ENCODE assay signal across 18 cellular contexts in genomic region chr7:68417659-68418058, GRCh38.
DNase-seq lines count a peak whose midpoint lies in the region; ATAC-seq and TF ChIP-seq lines count a peak whose summit lies in the region.
"Had no signal": no experiment of that assay in that cellular context is flagged by ENCODE, and none has a peak within 500 bp of the region (broad histone marks: within the 10 kb centered on the region; RNA-seq: fewer than 3 reads in every experiment).

No MANE protein-coding gene starts in this region.

- H2AK5ac ChIP-seq in mesendoderm (ENCODE audit: low read length) = no peak overlapping the region

- H3K4me3 ChIP-seq in GM12865 (ENCODE audit: low read depth, low read length) = no peak overlapping the region
- no peak overlapping the region for H3K4me3 ChIP-seq in NT2/D1 (ENCODE audit: insufficient read length, low read depth)
- no peak overlapping the region for H3K4me3 ChIP-seq in mesendoderm (ENCODE audit: low read length)

- no CpG with 5 or more reads among the region's 1 CpG for WGBS in mesendoderm (ENCODE audit: extremely low coverage, insufficient coverage, low lambda C conversion rate)

- no peak overlapping the region for H3K4ac ChIP-seq in mesendoderm (ENCODE audit: low read depth, low read length)

- H3K9me3 ChIP-seq in NT2/D1 (ENCODE audit: insufficient read depth, low read length) = peaks cover 5% of the 10 kb centered on the region; the same call in 1 of the 2 replicates
- H3K9me3 ChIP-seq: Caco-2 had no signal

- H3K4me2 ChIP-seq in mesendoderm (ENCODE audit: low read length) = no peak overlapping the region

- no peak overlapping the region for H3K23ac ChIP-seq in mesendoderm (ENCODE audit: low read length)

- H3K18ac ChIP-seq in mesendoderm (ENCODE audit: low read length) = no peak overlapping the region

- no peak overlapping the region for H3K27ac ChIP-seq in mesendoderm (ENCODE audit: low read depth, low read length)
- H3K27ac ChIP-seq: C4-2B had no signal

- H3K9ac ChIP-seq in NT2/D1 (ENCODE audit: insufficient read length, low read depth) (no peak overlapping the region), mesendoderm (ENCODE audit: low read length) (no peak overlapping the region)

- no peak for ATAC-seq in GM18502 (IDR thresholded peaks at IDR 0.05; ENCODE audit: poor library complexity, unreplicated experiment)
- ATAC-seq: T-helper 17 cell had no signal

- H4K5ac ChIP-seq in mesendoderm (ENCODE audit: low read length) = no peak overlapping the region

- no peaks in the 10 kb centered on the region for H3K79me1 ChIP-seq in mesendoderm (ENCODE audit: low read length)

- TF ChIP-seq CTCF in GM12865 (IDR thresholded peaks at IDR 0.05; ENCODE audit: insufficient read depth, low read depth, low read length, missing control alignments) = no peak

- no peak overlapping the region for H4K8ac ChIP-seq in mesendoderm (ENCODE audit: low read depth, low read length)

- no peak overlapping the region for H2BK120ac ChIP-seq in mesendoderm (ENCODE audit: low read depth, low read length)

- no peaks in the 10 kb centered on the region for H3K79me2 ChIP-seq in mesendoderm (ENCODE audit: control insufficient read depth, insufficient read depth, low read length)

- no peak overlapping the region for H2BK15ac ChIP-seq in mesendoderm (replicated peaks; ENCODE audit: low read depth)

- H3K36me3 ChIP-seq in NT2/D1 (ENCODE audit: insufficient read depth, insufficient read length, low read length) (no peaks in the 10 kb centered on the region), mesendoderm (ENCODE audit: control insufficient read depth, insufficient read depth, low read length) (no peaks in the 10 kb centered on the region)

- no peak overlapping the region for H2BK5ac ChIP-seq in mesendoderm (ENCODE audit: low read length)

- DNase-seq in DMS53 (lab: John Stamatoyannopoulos, UW) (peak; percentile 37), DMS53 treated with DMSO at 0.1 percent for 48 hours (lab: John Stamatoyannopoulos, UW; ENCODE audit: unreplicated experiment) (no peak), GM12865 (ENCODE audit: low read depth) (peak; percentile 5), NT2/D1 (ENCODE audit: low read depth, low spot score) (peak; percentile 36), mesendoderm (peak; percentile 69), COR-L47 (lab: John Stamatoyannopoulos, UW) (no peak), RKO (ENCODE audit: low spot score) (no peak)
- DNase-seq: Caco-2, DMS79 treated with DMSO at 0.1 percent for 48 hours, GDM1, IMR-90, NCI-H1417 treated with DMSO at 0.1 percent for 48 hours, NCI-H1930, NCI-H510A treated with DMSO at 0.1 percent for 48 hours, SIG-M5, T-helper 17 cell had no signal

- H3K4me1 ChIP-seq in NT2/D1 (ENCODE audit: insufficient read depth, insufficient read length) (no peaks in the 10 kb centered on the region), mesendoderm (ENCODE audit: control insufficient read depth, low read depth, low read length) (no peaks in the 10 kb centered on the region)
- H3K4me1 ChIP-seq: Caco-2 had no signal

- H3K56ac ChIP-seq in mesendoderm (ENCODE audit: low read length) = no peak overlapping the region

- H3K27me3 ChIP-seq in NT2/D1 (ENCODE audit: insufficient read depth, insufficient read length) (no peaks in the 10 kb centered on the region), mesendoderm (ENCODE audit: insufficient read depth, low read length, poor library complexity) (no peaks in the 10 kb centered on the region)

Comparison
In these comparisons a context has a peak if more than half of its experiments do, and no peak if none do; other contexts are left out.
1. DNase-seq: peak in DMS53 (single experiment), GM12865 (single experiment), NT2/D1 (single experiment) and mesendoderm (single experiment); none in DMS53 treated with DMSO at 0.1 percent for 48 hours (single experiment), COR-L47 (single experiment) and RKO (single experiment).